18 cellular contexts compared by ENCODE assay signal in the genomic region with DNA sequence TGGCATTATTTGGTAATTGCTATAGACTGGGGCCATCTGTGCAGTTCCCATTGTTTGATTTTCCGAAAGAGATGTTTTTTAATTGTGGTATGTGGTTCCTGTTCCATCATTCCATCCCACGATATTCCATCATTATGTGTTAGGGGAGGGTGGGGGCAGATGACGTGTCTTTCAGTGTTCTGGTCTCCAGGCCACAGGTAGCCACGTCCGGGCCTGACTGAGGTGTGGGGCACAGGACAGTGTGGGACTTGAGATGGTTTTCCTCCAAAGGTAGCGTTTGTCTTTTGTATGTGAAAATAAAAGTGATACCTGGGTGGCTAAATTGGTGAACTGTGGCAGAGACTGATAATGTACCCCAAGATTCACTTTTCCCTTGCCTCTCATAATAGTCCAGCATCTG.
"Had no signal": no experiment of that assay in that cellular context is flagged by ENCODE, and none has a peak within 500 bp of the region (broad histone marks: within the 10 kb centered on the region; RNA-seq: fewer than 3 reads in every experiment).

No MANE protein-coding gene starts in this region.

- ATAC-seq: activated T-helper 17 cell treated with anti-CD3 and anti-CD28 coated beads, Interleukin-2, amount 50 U/mL, for 72 hours; stimulated activated naive CD8-positive, alpha-beta T cell treated with anti-CD3 and anti-CD28 coated beads, Interleukin-15, amount 100 ng/mL, for 72 hours had no signal

- H3K27me3 ChIP-seq: breast epithelium, heart left ventricle, tibial nerve had no signal

- DNase-seq: activated CD4-positive, alpha-beta T cell treated with anti-CD3 and anti-CD28 coated beads for 1 hour; activated CD4-positive, alpha-beta T cell treated with anti-CD3 and anti-CD28 coated beads, Interleukin-2, amount 50 U/mL, for 1 hour; activated CD8-positive, alpha-beta memory T cell treated with anti-CD3 and anti-CD28 coated beads, Interleukin-2, amount 50 U/mL, for 4 hours; activated naive CD4-positive, alpha-beta T cell treated with Interleukin-2 at 50 U/mL for 16 hours; activated naive CD8-positive, alpha-beta T cell treated with anti-CD3 and anti-CD28 coated beads for 36 hours; activated T-cell treated with anti-CD3 and anti-CD28 coated beads, Interleukin-2, amount 50 U/mL, for 24 hours; amniotic stem cell; heart left ventricle; mesenchymal stem cell; occipital lobe; stimulated activated CD4-positive, alpha-beta T cell treated with anti-CD3 and anti-CD28 coated beads, Interleukin-12 subunit alpha, Interleukin-12 subunit beta, amount 100 ng/mL, for 4 hours; stimulated activated naive CD8-positive, alpha-beta T cell treated with anti-CD3 and anti-CD28 coated beads, Interleukin-15, amount 100 ng/mL, for 72 hours; T-helper 9 cell had no signal

- H3K9me3 ChIP-seq: breast epithelium, heart left ventricle, prostate gland, tibial nerve had no signal

- H3K4me3 ChIP-seq: breast epithelium, coronary artery, heart left ventricle, prostate gland, tibial nerve had no signal

- H3K27ac ChIP-seq: coronary artery, prostate gland, tibial nerve had no signal

- H3K36me3 ChIP-seq: breast epithelium, heart left ventricle, prostate gland, tibial nerve had no signal

- H3K4me1 ChIP-seq: breast epithelium, prostate gland had no signal
